Comparison of ENCODE assay signal across 13 cellular contexts in the genomic region with DNA sequence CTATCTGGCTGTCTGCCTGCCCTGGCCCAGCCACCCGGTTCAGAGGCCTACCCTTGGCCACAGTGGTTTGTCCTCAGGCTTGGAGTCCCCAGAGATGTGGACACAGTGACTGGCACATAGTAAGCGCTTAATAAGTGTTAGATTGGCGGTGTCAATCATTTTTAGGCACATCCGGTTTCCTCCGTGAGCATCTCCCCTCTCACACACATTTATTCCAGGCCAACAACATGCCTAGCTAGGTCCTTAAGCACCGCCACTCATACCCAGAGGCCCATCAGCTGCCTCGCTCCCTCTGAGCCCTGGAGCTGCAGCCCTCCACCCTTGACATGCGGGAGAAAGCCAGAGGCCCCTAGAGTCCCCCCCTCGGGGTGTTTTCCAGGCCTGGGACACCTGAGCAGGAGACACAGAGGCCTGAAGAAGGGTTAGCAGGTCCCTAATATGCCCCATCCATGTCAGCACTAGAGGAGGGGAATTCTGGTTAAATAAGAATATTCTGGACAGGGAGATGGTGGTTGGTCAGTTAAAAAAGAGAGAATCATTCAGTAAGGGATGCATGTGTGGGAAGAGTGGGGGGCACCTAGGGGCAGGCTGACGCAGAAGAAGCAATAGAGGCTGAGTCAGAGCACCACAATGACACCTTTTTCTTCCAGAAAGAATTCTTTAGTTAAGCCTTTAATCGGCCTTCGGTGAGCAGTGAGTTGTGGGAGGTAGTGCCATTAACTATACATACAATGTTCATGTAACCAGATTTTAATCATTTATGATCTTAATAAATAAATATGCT. TPM values are rescaled to one million over a fixed set of nuclear protein-coding genes. Genes with fewer than 3 reads are reported as not detected.
DNase-seq lines count a peak whose midpoint lies in the region; ATAC-seq, FAIRE-seq and TF ChIP-seq lines count a peak whose summit lies in the region.
"Had no signal": no experiment of that assay in that cellular context is flagged by ENCODE, and none has a peak within 500 bp of the region (broad histone marks: within the 10 kb centered on the region; RNA-seq: fewer than 3 reads in every experiment).

No MANE protein-coding gene starts in this region.

- H3K27me3 Mint-ChIP-seq in H9 (ENCODE audit: low read depth) (no peaks in the 10 kb centered on the region), chondrocyte (ENCODE audit: low read depth) (no peaks in the 10 kb centered on the region)

- H4K20me1 ChIP-seq in H9 (ENCODE audit: control insufficient read depth, insufficient read depth, insufficient read length): peaks cover 2% of the 10 kb centered on the region

- DNase-seq in H9 (no peak), chondrocyte (ENCODE audit: low spot score) (no peak), left lobe of liver (ENCODE audit: low spot score) (no peak), D721Med (ENCODE audit: insufficient read length, low spot score) (no peak), hepatic stellate cell (ENCODE audit: low spot score) (no peak)
- DNase-seq: NCI-H1694; occipital lobe; stimulated activated CD4-positive, alpha-beta T cell treated with anti-CD3 and anti-CD28 coated beads, Interleukin-4, amount 100 ng/mL, for 24 hours had no signal

- no peak overlapping the region for H3K56ac ChIP-seq in H9 (ENCODE audit: insufficient read length, low read depth, low read length)

- no peaks in the 10 kb centered on the region; the same call in 1 of the 2 replicates for H3K4me1 ChIP-seq in H9 (ENCODE audit: insufficient read depth, low read length)
- peaks cover 14 to 19% (median 18%) of the 10 kb centered on the region in 3 donors for H3K4me1 ChIP-seq in skeletal muscle tissue (ENCODE audit: control insufficient read depth in 3 of 3, insufficient read depth in 3 of 3, low read length in 3 of 3)

- H3K9me3 Mint-ChIP-seq in H9: peaks cover 2 to 15% of the 10 kb centered on the region in 2 experiments; a peak in 3 of 5 replicates
- H3K9me3 Mint-ChIP-seq in chondrocyte (ENCODE audit: low read depth): no peaks in the 10 kb centered on the region

- H3K36me3 ChIP-seq in skeletal muscle tissue (ENCODE audit: control insufficient read depth in 3 of 3, insufficient read depth in 3 of 3, low read length in 3 of 3): no peaks in the 10 kb centered on the region
- H3K36me3 ChIP-seq: BLaER1 had no signal

- H3K27ac Mint-ChIP-seq in H9 (no peak overlapping the region), chondrocyte (ENCODE audit: unreplicated experiment) (peak overlapping the region; percentile 60)
- H3K27ac Mint-ChIP-seq: activated naive CD8-positive, alpha-beta T cell had no signal

- no peak overlapping the region for H3K18ac ChIP-seq in H9 (ENCODE audit: insufficient read length, low read depth, low read length)

- H3K27ac ChIP-seq in H9 (ENCODE audit: insufficient read length, low read depth, low read length): no peak overlapping the region
- peak overlapping the region; percentile 52 for H3K27ac ChIP-seq in skeletal muscle tissue (ENCODE audit: low read depth, low read length)
- H3K27ac ChIP-seq: BLaER1 had no signal

- H3K14ac ChIP-seq in H9 (ENCODE audit: insufficient read depth, low read length): no peak overlapping the region

- H3K4me1 Mint-ChIP-seq in H9 (peaks cover 8 to 55% of the 10 kb centered on the region in 2 experiments), chondrocyte (ENCODE audit: low read depth) (peaks cover 72% of the 10 kb centered on the region)

- H3T11ph ChIP-seq in H9 (ENCODE audit: low read length): no peak overlapping the region

- TF ChIP-seq CTCF in H9 (conservative IDR thresholded peaks at IDR 0.05) (no peak), chondrocyte (IDR thresholded peaks at IDR 0.05) (no peak), D721Med (IDR thresholded peaks at IDR 0.05; ENCODE audit: insufficient read depth, missing control alignments) (no peak)

- no peak overlapping the region for H3K23ac ChIP-seq in H9 (ENCODE audit: insufficient read length, low read depth, low read length)

- no peak overlapping the region for H3K9ac ChIP-seq in H9 (ENCODE audit: extremely low read depth, insufficient read length, low read length)
- H3K9ac ChIP-seq in skeletal muscle tissue (ENCODE audit: low read depth in 1 of 3, low read length in 3 of 3): peak overlapping the region in 2 of 3 donors; percentile 12 to 55
- H3K9ac ChIP-seq: BLaER1 had no signal

- no peak overlapping the region for H2BK20ac ChIP-seq in H9 (ENCODE audit: low read depth, low read length, poor library complexity, severe bottlenecking)

- H3K36me3 Mint-ChIP-seq in H9 (ENCODE audit: insufficient read depth in 1 of 3, low read depth in 3 of 3) (no peaks in the 10 kb centered on the region), chondrocyte (ENCODE audit: low read depth) (peaks cover 2% of the 10 kb centered on the region)
- H3K36me3 Mint-ChIP-seq: activated naive CD8-positive, alpha-beta T cell had no signal

- H3K79me1 ChIP-seq in H9 (ENCODE audit: insufficient read depth, low read depth, low read length, poor library complexity, severe bottlenecking): no peaks in the 10 kb centered on the region

- H3K4me3 ChIP-seq in skeletal muscle tissue (ENCODE audit: low read length in 3 of 3): no peak overlapping the region
- H3K4me3 ChIP-seq: BLaER1 had no signal

- no peak overlapping the region for H2AFZ ChIP-seq in H9 (ENCODE audit: low read length)

- H2BK15ac ChIP-seq in H9 (ENCODE audit: low read depth, low read length): no peak overlapping the region

- H3K27me3 ChIP-seq in H9 (ENCODE audit: insufficient read depth, low read length) (peaks cover 98% of the 10 kb centered on the region), skeletal muscle tissue (ENCODE audit: control insufficient read depth in 3 of 3, insufficient read depth in 3 of 3, low read length in 3 of 3) (peaks cover 3 to 50% (median 8%) of the 10 kb centered on the region in 3 donors)

- H3K79me2 ChIP-seq in H9 (ENCODE audit: insufficient read depth, low read length): no peaks in the 10 kb centered on the region

- no peak overlapping the region for H3K4ac ChIP-seq in H9 (ENCODE audit: low read depth, low read length)

- no peak overlapping the region for H2BK5ac ChIP-seq in H9 (ENCODE audit: insufficient read length, low read length)

- H2AK5ac ChIP-seq in H9 (ENCODE audit: insufficient read length, low read length): no peak overlapping the region

- H4K8ac ChIP-seq in H9 (replicated peaks; ENCODE audit: insufficient read length, low read depth, low read length): no peak overlapping the region

- no CpG with 5 or more reads among the region's 12 CpGs for WGBS in H9 (ENCODE audit: extremely low coverage, insufficient read length, low lambda C conversion rate)

- H3K4me3 Mint-ChIP-seq in H9 (peak overlapping the region in 1 of 2 experiments; percentile 75; a peak in 3 of 5 replicates), chondrocyte (ENCODE audit: unreplicated experiment) (peak overlapping the region; percentile 15)
- H3K4me3 Mint-ChIP-seq: activated naive CD8-positive, alpha-beta T cell had no signal

- peak; percentile 47 for ATAC-seq in left lobe of liver
- ATAC-seq in GM19467 (IDR thresholded peaks at IDR 0.05; ENCODE audit: unreplicated experiment): no peak
- no peak for ATAC-seq in GM21717 (IDR thresholded peaks at IDR 0.05; ENCODE audit: unreplicated experiment)

- H3K9me3 ChIP-seq in H9 (ENCODE audit: control insufficient read depth, low read depth, low read length) (no peaks in the 10 kb centered on the region), skeletal muscle tissue (ENCODE audit: control insufficient read depth in 3 of 3, low read length in 3 of 3) (no peaks in the 10 kb centered on the region)
- H3K9me3 ChIP-seq: BLaER1 had no signal

- no peak for FAIRE-seq in D721Med (lab: Jason Lieb, UNC)

- no peak overlapping the region for H2BK120ac ChIP-seq in H9 (ENCODE audit: low read depth, low read length, poor library complexity, severe bottlenecking)

- no peak overlapping the region for H2BK12ac ChIP-seq in H9 (ENCODE audit: insufficient read length, low read depth, low read length)

- peak overlapping the region; percentile 1 for H3K4me2 ChIP-seq in H9 (ENCODE audit: insufficient read depth, insufficient read length, low read length)

- no peaks in the 10 kb centered on the region for H3K23me2 ChIP-seq in H9 (ENCODE audit: insufficient read length, low read depth, low read length, poor library complexity, severe bottlenecking)

- H4K91ac ChIP-seq in H9 (ENCODE audit: insufficient read length, low read depth, low read length): no peak overlapping the region

- no peak overlapping the region for H4K5ac ChIP-seq in H9 (ENCODE audit: insufficient read length, low read depth, low read length)

RNA-seq across cellular contexts. Expression of a gene that starts 22.3 kb away (rescaled TPM):
- total RNA-seq in H9 (2021): 0.24 TPM in 1 of 2 replicates, not detected in the other
- 151 to 169 TPM (median 167 TPM) in 3 replicates for total RNA-seq in chondrocyte
- total RNA-seq in left lobe of liver: 37.0 TPM
- total RNA-seq in skeletal muscle tissue: 12.0 TPM

Comparison
In these comparisons a context has a peak if more than half of its experiments do, and no peak if none do; other contexts are left out.
1. RNA of a gene that starts 22.3 kb away (total RNA-seq): 151 to 169 TPM in chondrocyte, 37.0 TPM in left lobe of liver (single experiment) and 12.0 TPM in skeletal muscle tissue (single experiment); 0.24 TPM in H9; every median in the first group is over 10 times any median in the second.